In genomic region chr7:128705891-128706333, GRCh38 we compare ENCODE assay signal across 15 cellular contexts. TPM values are rescaled to one million over a fixed set of nuclear protein-coding genes. Genes with fewer than 3 reads are reported as not detected.
A peak's percentile ranks its signal among the peaks of the same experiment; 100 is the strongest.
DNase-seq lines count a peak whose midpoint lies in the region; ATAC-seq, FAIRE-seq and TF ChIP-seq lines count a peak whose summit lies in the region.
"Had no signal": no experiment of that assay in that cellular context is flagged by ENCODE, and none has a peak within 500 bp of the region (broad histone marks: within the 10 kb centered on the region; RNA-seq: fewer than 3 reads in every experiment).

No MANE protein-coding gene starts in this region.

- no peak for TF ChIP-seq POLR2A in K562 (conservative IDR thresholded peaks at IDR 0.05)

- H3K9me1 ChIP-seq in K562 (ENCODE audit: control insufficient read depth, insufficient read depth, low read length) = no peaks in the 10 kb centered on the region

- BruUV-seq in K562 (replicated peaks; lab: Mats Ljungman, UMichigan) = no TSS peak

- peaks cover 26% of the 10 kb centered on the region for H3K27me3 Mint-ChIP-seq in activated T-cell treated with anti-CD3 and anti-CD28 coated beads, Interleukin-2, amount 50 U/mL, for 72 hours (ENCODE audit: low read depth)
- peaks cover 5% of the 10 kb centered on the region for H3K27me3 Mint-ChIP-seq in activated T-cell treated with anti-CD3 and anti-CD28 coated beads, Interleukin-2, amount 50 U/mL, for 24 hours
- peaks cover 11% of the 10 kb centered on the region for H3K27me3 Mint-ChIP-seq in stimulated activated memory B cell treated with anti-CD40 and anti-IgM and Interleukin-4, amounts not matched to agents 10 μg/mL and 1 μg/mL and 100 μg/mL, for 72 hours

- H3K36me3 ChIP-seq in K562 (ENCODE audit: control insufficient read depth, insufficient read depth, low read length) = no peaks in the 10 kb centered on the region
- H3K36me3 ChIP-seq: upper lobe of left lung had no signal

- no peak for TF ChIP-seq EP300 in K562 (IDR thresholded peaks at IDR 0.05; ENCODE audit: low read length)

- no peaks in the 10 kb centered on the region for H3K79me2 ChIP-seq in K562 (ENCODE audit: control insufficient read depth, insufficient read depth, low read length)

- H3K9me3 Mint-ChIP-seq in activated T-cell treated with anti-CD3 and anti-CD28 coated beads, Interleukin-2, amount 50 U/mL, for 72 hours = no peaks in the 10 kb centered on the region
- H3K9me3 Mint-ChIP-seq in activated T-cell treated with anti-CD3 and anti-CD28 coated beads, Interleukin-2, amount 50 U/mL, for 24 hours = no peaks in the 10 kb centered on the region
- no peaks in the 10 kb centered on the region for H3K9me3 Mint-ChIP-seq in stimulated activated memory B cell treated with anti-CD40 and anti-IgM and Interleukin-4, amounts not matched to agents 10 μg/mL and 1 μg/mL and 100 μg/mL, for 72 hours
- H3K9me3 Mint-ChIP-seq: nephron had no signal

- H3K36me3 Mint-ChIP-seq in activated T-cell treated with anti-CD3 and anti-CD28 coated beads, Interleukin-2, amount 50 U/mL, for 72 hours (ENCODE audit: insufficient read depth in 2 of 2) = no peaks in the 10 kb centered on the region
- H3K36me3 Mint-ChIP-seq in activated T-cell treated with anti-CD3 and anti-CD28 coated beads, Interleukin-2, amount 50 U/mL, for 24 hours (ENCODE audit: low read depth) = no peaks in the 10 kb centered on the region
- H3K36me3 Mint-ChIP-seq in stimulated activated memory B cell treated with anti-CD40 and anti-IgM and Interleukin-4, amounts not matched to agents 10 μg/mL and 1 μg/mL and 100 μg/mL, for 72 hours = no peaks in the 10 kb centered on the region

- H3K9me3 ChIP-seq in K562 (replicated peaks; ENCODE audit: control insufficient read depth, insufficient read depth, low read depth, low read length) = no peaks in the 10 kb centered on the region
- H3K9me3 ChIP-seq: upper lobe of left lung had no signal

- H3K4me1 Mint-ChIP-seq in activated T-cell treated with anti-CD3 and anti-CD28 coated beads, Interleukin-2, amount 50 U/mL, for 72 hours (ENCODE audit: low read depth) = peaks cover 5% of the 10 kb centered on the region
- peaks cover 7% of the 10 kb centered on the region for H3K4me1 Mint-ChIP-seq in activated T-cell treated with anti-CD3 and anti-CD28 coated beads, Interleukin-2, amount 50 U/mL, for 24 hours (ENCODE audit: low read depth)
- H3K4me1 Mint-ChIP-seq in stimulated activated memory B cell treated with anti-CD40 and anti-IgM and Interleukin-4, amounts not matched to agents 10 μg/mL and 1 μg/mL and 100 μg/mL, for 72 hours = no peaks in the 10 kb centered on the region
- H3K4me1 Mint-ChIP-seq: nephron had no signal

- no peak overlapping the region for H3K4me3 Mint-ChIP-seq in activated T-cell treated with anti-CD3 and anti-CD28 coated beads, Interleukin-2, amount 50 U/mL, for 72 hours
- H3K4me3 Mint-ChIP-seq in activated T-cell treated with anti-CD3 and anti-CD28 coated beads, Interleukin-2, amount 50 U/mL, for 24 hours = no peak overlapping the region
- no peak overlapping the region for H3K4me3 Mint-ChIP-seq in stimulated activated memory B cell treated with anti-CD40 and anti-IgM and Interleukin-4, amounts not matched to agents 10 μg/mL and 1 μg/mL and 100 μg/mL, for 72 hours
- H3K4me3 Mint-ChIP-seq: nephron had no signal

- no peak overlapping the region for H3K4me3 ChIP-seq in K562
- H3K4me3 ChIP-seq: upper lobe of left lung had no signal

- in situ Hi-C loops in K562 (cut with MboI) = no loop called here

- DNase-seq in activated T-cell treated with anti-CD3 and anti-CD28 coated beads, Interleukin-2, amount 50 U/mL, for 72 hours = no peak
- no peak for DNase-seq in activated T-cell treated with anti-CD3 and anti-CD28 coated beads, Interleukin-2, amount 50 U/mL, for 24 hours
- DNase-seq in NCI-H2107 (lab: John Stamatoyannopoulos, UW) (peak; percentile 18), K562 (ENCODE audit: extremely low read depth in 1 of 4, low spot score in 3 of 4) (peak in 2 of 4 experiments; percentile 38 to 45), putamen (ENCODE audit: low spot score) (peak; percentile 48), NCI-H82 (lab: John Stamatoyannopoulos, UW) (no peak), HPDE6-E6E7 (ENCODE audit: extremely low spot score) (no peak)
- DNase-seq: NCI-H1436 treated with DMSO at 0.1 percent for 48 hours, RPMI8226, upper lobe of left lung had no signal

- POLR2A ChIA-PET in K562 (lab: Yijun Ruan, JAX) = interaction anchor here (0.8 kb wide), 1 partner anchor 18 kb away, joined by 3 read pairs; no protein-coding TSS in a partner anchor

- ATAC-seq in activated T-cell treated with anti-CD3 and anti-CD28 coated beads, Interleukin-2, amount 50 U/mL, for 72 hours (replicated peaks in 1 of 2) = no peak
- peak; percentile 54 for ATAC-seq in K562
- no peak for ATAC-seq in stimulated activated memory B cell treated with anti-CD40 and anti-IgM and Interleukin-4, amounts not matched to agents 10 μg/mL and 1 μg/mL and 100 μg/mL, for 72 hours

- peak overlapping the region; percentile 3 for H3K27ac Mint-ChIP-seq in activated T-cell treated with anti-CD3 and anti-CD28 coated beads, Interleukin-2, amount 50 U/mL, for 72 hours
- no peak overlapping the region for H3K27ac Mint-ChIP-seq in activated T-cell treated with anti-CD3 and anti-CD28 coated beads, Interleukin-2, amount 50 U/mL, for 24 hours
- H3K27ac Mint-ChIP-seq in stimulated activated memory B cell treated with anti-CD40 and anti-IgM and Interleukin-4, amounts not matched to agents 10 μg/mL and 1 μg/mL and 100 μg/mL, for 72 hours = no peak overlapping the region
- H3K27ac Mint-ChIP-seq: nephron had no signal

- peaks cover 22 to 23% of the 10 kb centered on the region in 2 experiments; a peak in 4 of 5 replicates for H3K27me3 ChIP-seq in K562 (ENCODE audit: control insufficient read depth in 2 of 2, insufficient read depth in 2 of 2, low read length in 2 of 2)
- H3K27me3 ChIP-seq: upper lobe of left lung had no signal

- TF ChIP-seq CTCF in K562 (IDR thresholded peaks at IDR 0.05 in 2 of 3, conservative IDR thresholded peaks at IDR 0.05 in 1 of 3; ENCODE audit: insufficient read depth in 2 of 3, low read depth in 1 of 3, low read length in 3 of 3) = 0 out of 6 replicates have a peak, but pooled peaks of 1 of the 3 experiments have one; percentile 6

- H3K27ac ChIP-seq in K562 (ENCODE audit: extremely low read depth, low read depth, low read length) = no peak overlapping the region
- H3K27ac ChIP-seq: upper lobe of left lung, VCaP had no signal

- H3K9ac ChIP-seq in K562 (ENCODE audit: insufficient read depth in 1 of 2, low read depth in 2 of 2, low read length in 2 of 2) = no peak overlapping the region

- TF ChIP-seq RAD21 in K562 (CRISPR knock-in tag; conservative IDR thresholded peaks at IDR 0.05 in 1 of 2, IDR thresholded peaks at IDR 0.05 in 1 of 2) = no peak

- no peak overlapping the region for H3K4me2 ChIP-seq in K562 (ENCODE audit: insufficient read depth, low read length)

- intact Hi-C loops in K562 (cut with micrococcal nuclease) = no loop called here

- WGBS in K562 (ENCODE audit: insufficient coverage, low coverage, missing lambda C conversion rate) = 19% methylated on average over 3 of the region's 3 CpGs

- peaks cover 0 to 12% of the 10 kb centered on the region in 2 experiments; a peak in 2 of 5 replicates for H3K4me1 ChIP-seq in K562 (replicated peaks in 1 of 2; ENCODE audit: control insufficient read depth in 2 of 2, insufficient read depth in 2 of 2, low read length in 2 of 2)

- no peak for FAIRE-seq in K562 (lab: Jason Lieb, UNC)
- FAIRE-seq: G401.6, islet of Langerhans had no signal

- CTCF ChIA-PET in K562 (lab: Yijun Ruan, JAX; ENCODE audit: low intra/inter-chr PET ratio) = no interaction called here

- H2AFZ ChIP-seq in K562 (ENCODE audit: low read depth, low read length) = no peak overlapping the region; the same call in 1 of the 2 replicates

- H4K20me1 ChIP-seq in K562 (replicated peaks; ENCODE audit: control insufficient read depth, insufficient read depth, low read length) = no peaks in the 10 kb centered on the region

RNA-seq across cellular contexts. Expression of gene CALU, which starts 33.2 kb away (rescaled TPM):
- total RNA-seq in activated T-cell treated with anti-CD3 and anti-CD28 coated beads, Interleukin-2, amount 50 U/mL, for 72 hours = 10 to 100 TPM; 32.2 to 32.4 TPM
- total RNA-seq in K562 (2011; cell fraction: chromatin; rRNA removed; ENCODE audit: low replicate concordance) = 110 and 296 TPM in 2 replicates
- total RNA-seq in K562 (2011; cell fraction: nucleolus; rRNA removed) = 143 and 167 TPM in 2 replicates
- 289 and 411 TPM in 2 replicates for total RNA-seq in K562 (2011; cell fraction: nucleoplasm; rRNA removed)
- 171 and 210 TPM in 2 replicates for total RNA-seq in K562 (2014; rRNA removed)
- 261 and 289 TPM in 2 replicates for total RNA-seq in K562 (2014; rRNA removed; fragmentation: Illumina TruSeq; extraction: Trizol)
- total RNA-seq in K562 (2015; rRNA removed; fragmentation: Illumina TruSeq; extraction: Trizol) = 252 and 263 TPM in 2 replicates
- 166 and 170 TPM in 2 replicates for total RNA-seq in K562 (2021)
- 167 and 193 TPM in 2 replicates for polyA plus RNA-seq in K562 (2011; rRNA removed)
- 48.3 and 113 TPM in 2 replicates for polyA plus RNA-seq in K562 (2011; cell fraction: cytosol; rRNA removed)
- 43.6 and 64.9 TPM in 2 replicates for polyA plus RNA-seq in K562 (2011; cell fraction: nucleus; rRNA removed)
- 185 and 229 TPM in 2 replicates for polyA plus RNA-seq in K562 (2012)
- 211 and 265 TPM in 2 replicates for polyA plus RNA-seq in K562 (2014; fragmentation: Illumina TruSeq; extraction: Trizol)
- polyA plus RNA-seq in K562 (2014; fragmentation: Nextera tagmentation; extraction: Ambion mirVana) = 100 to 1,000 TPM; 215 to 286 TPM
- 173 and 177 TPM in 2 replicates for polyA plus RNA-seq in K562 (2014; rRNA removed)
- 359 and 418 TPM in 2 replicates for polyA minus RNA-seq in K562 (2011; rRNA and poly(A)+ RNA removed)
- 111 and 121 TPM in 2 replicates for polyA minus RNA-seq in K562 (2011; cell fraction: cytosol; rRNA and poly(A)+ RNA removed)
- 25.2 and 55.2 TPM in 2 replicates for polyA minus RNA-seq in K562 (2011; cell fraction: nucleus; rRNA and poly(A)+ RNA removed)

RNA-seq across cellular contexts. Expression of gene GARIN1A, which starts 33.8 kb away (rescaled TPM):
- 1 to 10 TPM; 2.6 to 2.7 TPM for total RNA-seq in activated T-cell treated with anti-CD3 and anti-CD28 coated beads, Interleukin-2, amount 50 U/mL, for 72 hours
- 0.12 and 0.33 TPM in 2 replicates for total RNA-seq in K562 (2011; cell fraction: chromatin; rRNA removed; ENCODE audit: low replicate concordance)
- under 0.01 and 0.13 TPM in 2 replicates for total RNA-seq in K562 (2011; cell fraction: nucleolus; rRNA removed)
- 0.15 TPM in 2 replicates for total RNA-seq in K562 (2011; cell fraction: nucleoplasm; rRNA removed)
- total RNA-seq in K562 (2014; rRNA removed) = not detected in 2 replicates
- 0.04 and 0.16 TPM in 2 replicates for total RNA-seq in K562 (2014; rRNA removed; fragmentation: Illumina TruSeq; extraction: Trizol)
- total RNA-seq in K562 (2015; rRNA removed; fragmentation: Illumina TruSeq; extraction: Trizol) = 0.04 and 0.07 TPM in 2 replicates
- 0.25 TPM in 1 of 2 replicates, not detected in the other for total RNA-seq in K562 (2021)
- 0.04 TPM in 1 of 2 replicates, not detected in the other for polyA plus RNA-seq in K562 (2011; rRNA removed)
- under 0.01 TPM in 1 of 2 replicates, not detected in the other for polyA plus RNA-seq in K562 (2011; cell fraction: cytosol; rRNA removed)
- 0.06 TPM in 2 replicates for polyA plus RNA-seq in K562 (2011; cell fraction: nucleus; rRNA removed)
- polyA plus RNA-seq in K562 (2012) = 0.04 and 0.39 TPM in 2 replicates
- not detected in 2 replicates for polyA plus RNA-seq in K562 (2014; fragmentation: Illumina TruSeq; extraction: Trizol)
- polyA plus RNA-seq in K562 (2014; fragmentation: Nextera tagmentation; extraction: Ambion mirVana) = under 1 TPM; 0.01 TPM
- polyA plus RNA-seq in K562 (2014; rRNA removed) = 0.41 TPM in 1 of 2 replicates, not detected in the other
- polyA minus RNA-seq in K562 (2011; rRNA and poly(A)+ RNA removed) = not detected in 2 replicates
- not detected in 2 replicates for polyA minus RNA-seq in K562 (2011; cell fraction: cytosol; rRNA and poly(A)+ RNA removed)
- polyA minus RNA-seq in K562 (2011; cell fraction: nucleus; rRNA and poly(A)+ RNA removed) = not detected in 2 replicates

Comparison
In these comparisons a context has a peak if more than half of its experiments do, and no peak if none do; other contexts are left out.
1. DNase-seq: peak in NCI-H2107 (single experiment) and putamen (single experiment); none in activated T-cell treated with anti-CD3 and anti-CD28 coated beads, Interleukin-2, amount 50 U/mL, for 72 hours (0 of 2), activated T-cell treated with anti-CD3 and anti-CD28 coated beads, Interleukin-2, amount 50 U/mL, for 24 hours (single experiment), NCI-H82 (single experiment) and HPDE6-E6E7 (single experiment).